16 cellular contexts compared by ENCODE assay signal in the genomic region with DNA sequence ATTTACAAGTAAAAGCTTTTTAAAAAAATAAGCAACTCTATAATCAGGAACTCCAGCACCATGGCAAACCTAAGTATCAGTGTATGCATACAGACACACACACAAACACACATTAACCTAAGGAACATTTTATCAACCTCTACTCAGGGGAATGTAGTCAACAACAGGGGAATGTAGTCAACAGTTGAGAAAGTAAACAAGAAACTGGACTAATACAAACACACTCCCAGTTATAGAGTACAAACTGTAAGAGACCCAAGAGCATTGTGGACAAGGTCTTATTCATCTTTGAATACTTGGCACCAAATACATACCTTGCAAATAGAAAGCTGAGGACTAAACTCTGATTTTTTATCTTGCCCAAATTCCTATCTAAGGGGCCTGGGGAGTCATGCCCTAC. TPM values are rescaled to one million over a fixed set of nuclear protein-coding genes. Genes with fewer than 3 reads are reported as not detected.
DNase-seq lines count a peak whose midpoint lies in the region; ATAC-seq and TF ChIP-seq lines count a peak whose summit lies in the region.
"Had no signal": no experiment of that assay in that cellular context is flagged by ENCODE, and none has a peak within 500 bp of the region (broad histone marks: within the 10 kb centered on the region; RNA-seq: fewer than 3 reads in every experiment).

No MANE protein-coding gene starts in this region.

- H3K4me1 Mint-ChIP-seq in progenitor cell of endocrine pancreas (ENCODE audit: low read depth), result peaks cover 35% of the 10 kb centered on the region
- peaks cover 5% of the 10 kb centered on the region for H3K4me1 Mint-ChIP-seq in chondrocyte (ENCODE audit: low read depth)

- H3K27me3 ChIP-seq in Panc1 (ENCODE audit: control insufficient read depth, insufficient read depth, low read length), result no peaks in the 10 kb centered on the region

- TF ChIP-seq POLR2A in lower leg skin (IDR thresholded peaks at IDR 0.05), result no peak

- TF ChIP-seq CTCF in Panc1 (IDR thresholded peaks at IDR 0.05) (no peak), progenitor cell of endocrine pancreas (IDR thresholded peaks at IDR 0.05; ENCODE audit: unreplicated experiment) (no peak), foreskin fibroblast (IDR thresholded peaks at IDR 0.05; ENCODE audit: low read depth, low read length) (no peak), lower leg skin (IDR thresholded peaks at IDR 0.05) (no peak), chondrocyte (IDR thresholded peaks at IDR 0.05) (no peak)

- intact Hi-C loops in Panc1 (cut with micrococcal nuclease; ENCODE audit: unreplicated experiment) (loop anchor here (5.0 kb wide), 1 partner anchor 123 kb away; no protein-coding TSS in a partner anchor), lower leg skin (cut with DNase I; ENCODE audit: low total_unique reads) (no loop called here)

- no TSS peak for BruUV-seq in Panc1 (replicated peaks; lab: Mats Ljungman, UMichigan)

- H3K4me3 Mint-ChIP-seq in progenitor cell of endocrine pancreas (ENCODE audit: low read depth) (no peak overlapping the region), chondrocyte (ENCODE audit: unreplicated experiment) (no peak overlapping the region)
- H3K4me3 Mint-ChIP-seq: CD14-positive monocyte had no signal

- H3K36me3 Mint-ChIP-seq in progenitor cell of endocrine pancreas (ENCODE audit: insufficient read depth) (peaks cover 42% of the 10 kb centered on the region), chondrocyte (ENCODE audit: low read depth) (peaks cover 26% of the 10 kb centered on the region)

- ATAC-seq in Panc1 (peak; percentile 74; the same call in 1 of the 2 replicates), left lobe of liver (peak; percentile 29)

- H3K27ac Mint-ChIP-seq in progenitor cell of endocrine pancreas, result peak overlapping the region; percentile 60
- H3K27ac Mint-ChIP-seq in chondrocyte (ENCODE audit: unreplicated experiment), result no peak overlapping the region

- H3K27ac ChIP-seq in Panc1 (ENCODE audit: low read length), result no peak overlapping the region
- H3K27ac ChIP-seq: RWPE1 had no signal

- H3K4me3 ChIP-seq in Panc1 (ENCODE audit: low read depth in 2 of 2, low read length in 2 of 2), result no peak overlapping the region
- H3K4me3 ChIP-seq in foreskin fibroblast (ENCODE audit: low read depth in 1 of 2, low read length in 2 of 2), result no peak overlapping the region
- H3K4me3 ChIP-seq in lower leg skin (ENCODE audit: low read depth, poor library complexity, severe bottlenecking), result no peak overlapping the region

- H3K27me3 Mint-ChIP-seq in progenitor cell of endocrine pancreas, result no peaks in the 10 kb centered on the region
- no peaks in the 10 kb centered on the region for H3K27me3 Mint-ChIP-seq in chondrocyte (ENCODE audit: low read depth)

- in situ Hi-C loops in Panc1 (cut with HindIII; ENCODE audit: low pct_unique_long_range_greater_than_20kb, low sequenced_read_pairs), result no loop called here

- H3K36me3 ChIP-seq in Panc1 (ENCODE audit: control insufficient read depth, insufficient read depth, low read length), result no peaks in the 10 kb centered on the region

- H3K9me3 ChIP-seq in Panc1 (ENCODE audit: control insufficient read depth, insufficient read depth, low read depth, low read length), result no peaks in the 10 kb centered on the region

- H3K4me1 ChIP-seq in Panc1 (ENCODE audit: control insufficient read depth, insufficient read depth, low read length), result 0 out of 2 replicates have a peak, but pooled peaks cover 3% of the 10 kb centered on the region

- H3K9me3 Mint-ChIP-seq in progenitor cell of endocrine pancreas (ENCODE audit: low read depth) (peaks cover 4% of the 10 kb centered on the region), chondrocyte (ENCODE audit: low read depth) (no peaks in the 10 kb centered on the region)

- POLR2A ChIA-PET in Panc1 (lab: Charles Lee), result no interaction called here

- no peak for DNase-seq in Panc1 (ENCODE audit: low read depth, low spot score)
- DNase-seq in left lobe of liver (ENCODE audit: low spot score), result no peak
- DNase-seq in progenitor cell of endocrine pancreas (ENCODE audit: low spot score, unreplicated experiment), result no peak
- DNase-seq in foreskin fibroblast, result no peak
- no peak for DNase-seq in lower leg skin (ENCODE audit: low spot score in 2 of 2)
- DNase-seq in activated CD4-positive, CD25-positive, alpha-beta regulatory T cell (lab: John Stamatoyannopoulos, UW), result no peak
- no peak for DNase-seq in chondrocyte (ENCODE audit: low spot score)
- DNase-seq: DMS79 treated with DMSO at 0.1 percent for 48 hours, H7, NCI-H1048, NCI-H1436, NCI-H1930, NCI-H226, NCI-H524 had no signal

- CTCF ChIA-PET in Panc1 (lab: Charles Lee), result no interaction called here

RNA-seq across cellular contexts. Expression of a gene that starts 36.2 kb away (rescaled TPM):
- total RNA-seq in Panc1 (2021; ENCODE audit: unreplicated experiment) (28.1 TPM), left lobe of liver (5.3 TPM), progenitor cell of endocrine pancreas (136 and 146 TPM in 2 replicates), lower leg skin (10 to 100 TPM; 46.9 to 58.9 (median 54.6) TPM), chondrocyte (104 to 155 TPM (median 105 TPM) in 3 replicates)
- polyA plus RNA-seq in Panc1 (2012; ENCODE audit: insufficient read length), result 33.9 TPM
